20 cellular contexts compared by ENCODE assay signal in genomic region chr7:3464900-3465622, GRCh38.
DNase-seq lines count a peak whose midpoint lies in the region; ATAC-seq and TF ChIP-seq lines count a peak whose summit lies in the region.
"Had no signal": no experiment of that assay in that cellular context is flagged by ENCODE, and none has a peak within 500 bp of the region (broad histone marks: within the 10 kb centered on the region; RNA-seq: fewer than 3 reads in every experiment).

No MANE protein-coding gene starts in this region.

- H3K27me3 ChIP-seq in CD8-positive, alpha-beta T cell (ENCODE audit: insufficient read depth, low read length): no peaks in the 10 kb centered on the region
- H3K27me3 ChIP-seq in upper lobe of left lung: no peaks in the 10 kb centered on the region
- no peaks in the 10 kb centered on the region for H3K27me3 ChIP-seq in GM23338 (ENCODE audit: insufficient read depth)
- H3K27me3 ChIP-seq: BLaER1 treated with 17β-estradiol and CSF1 and Interleukin-3, amounts not matched to agents 10 nM and 100 nM; heart right ventricle had no signal

- H3K9me3 Mint-ChIP-seq in activated CD4-positive, alpha-beta T cell treated with anti-CD3 and anti-CD28 coated beads, Interleukin-2, amount 10 ng/mL, durations not matched to agents 24 days and 14 days: no peaks in the 10 kb centered on the region
- no peaks in the 10 kb centered on the region for H3K9me3 Mint-ChIP-seq in activated CD4-positive, alpha-beta T cell treated with anti-CD3 and anti-CD28 coated beads, Interleukin-2, amount 10 ng/mL, durations not matched to agents 7 days and 5 days
- H3K9me3 Mint-ChIP-seq in CD8-positive, alpha-beta T cell: no peaks in the 10 kb centered on the region
- H3K9me3 Mint-ChIP-seq in activated T-cell treated with anti-CD3 and anti-CD28 coated beads, Interleukin-2, amount 50 U/mL, for 4 hours: no peaks in the 10 kb centered on the region
- no peaks in the 10 kb centered on the region for H3K9me3 Mint-ChIP-seq in naive thymus-derived CD8-positive, alpha-beta T cell
- no peaks in the 10 kb centered on the region for H3K9me3 Mint-ChIP-seq in GM23338
- H3K9me3 Mint-ChIP-seq: endodermal cell, H9, immature natural killer cell had no signal

- H3K27ac Mint-ChIP-seq in activated CD4-positive, alpha-beta T cell treated with anti-CD3 and anti-CD28 coated beads, Interleukin-2, amount 10 ng/mL, durations not matched to agents 24 days and 14 days: no peak overlapping the region
- no peak overlapping the region for H3K27ac Mint-ChIP-seq in activated CD4-positive, alpha-beta T cell treated with anti-CD3 and anti-CD28 coated beads, Interleukin-2, amount 10 ng/mL, durations not matched to agents 7 days and 5 days
- H3K27ac Mint-ChIP-seq in CD8-positive, alpha-beta T cell: peak overlapping the region; percentile 5
- H3K27ac Mint-ChIP-seq in naive thymus-derived CD8-positive, alpha-beta T cell: peak overlapping the region in 9 of 10 donors; percentile 61 to 95 (median 91)
- H3K27ac Mint-ChIP-seq in GM23338: no peak overlapping the region
- H3K27ac Mint-ChIP-seq: endodermal cell, H9 had no signal

- no peak overlapping the region for H3K4me2 ChIP-seq in GM23338
- H3K4me2 ChIP-seq: BLaER1 treated with 17β-estradiol and CSF1 and Interleukin-3, amounts not matched to agents 10 nM and 100 nM had no signal

- no peak overlapping the region for H3K4me3 Mint-ChIP-seq in activated CD4-positive, alpha-beta T cell treated with anti-CD3 and anti-CD28 coated beads, Interleukin-2, amount 10 ng/mL, durations not matched to agents 24 days and 14 days
- no peak overlapping the region for H3K4me3 Mint-ChIP-seq in activated CD4-positive, alpha-beta T cell treated with anti-CD3 and anti-CD28 coated beads, Interleukin-2, amount 10 ng/mL, durations not matched to agents 7 days and 5 days
- H3K4me3 Mint-ChIP-seq in CD8-positive, alpha-beta T cell: no peak overlapping the region
- H3K4me3 Mint-ChIP-seq in activated T-cell treated with anti-CD3 and anti-CD28 coated beads, Interleukin-2, amount 50 U/mL, for 4 hours: no peak overlapping the region
- peak overlapping the region in 7 of 10 donors; percentile 9 to 64 (median 36) for H3K4me3 Mint-ChIP-seq in naive thymus-derived CD8-positive, alpha-beta T cell
- no peak overlapping the region for H3K4me3 Mint-ChIP-seq in GM23338
- H3K4me3 Mint-ChIP-seq: endodermal cell, H9 had no signal

- H3K9me3 ChIP-seq in CD8-positive, alpha-beta T cell (ENCODE audit: low read length): no peaks in the 10 kb centered on the region
- no peaks in the 10 kb centered on the region for H3K9me3 ChIP-seq in upper lobe of left lung
- H3K9me3 ChIP-seq: BLaER1 treated with 17β-estradiol and CSF1 and Interleukin-3, amounts not matched to agents 10 nM and 100 nM; heart right ventricle had no signal

- ATAC-seq in CD8-positive, alpha-beta T cell: peak; percentile 53
- peak; percentile 34 to 38 for ATAC-seq in activated T-cell treated with anti-CD3 and anti-CD28 coated beads, Interleukin-2, amount 50 U/mL, for 4 hours
- ATAC-seq in naive thymus-derived CD8-positive, alpha-beta T cell: peak; percentile 14 to 78
- no peak for ATAC-seq in HG02840 (IDR thresholded peaks at IDR 0.05; ENCODE audit: low FRiP score, unreplicated experiment)
- ATAC-seq in upper lobe of left lung (ENCODE audit: low FRiP score in 2 of 2): no peak
- no peak for ATAC-seq in GM23338
- ATAC-seq: heart right ventricle, left ventricle myocardium superior had no signal

- H2AFZ ChIP-seq in GM23338: no peak overlapping the region

- no peak overlapping the region for H3K4me3 ChIP-seq in CD8-positive, alpha-beta T cell (ENCODE audit: low read depth, low read length)
- H3K4me3 ChIP-seq in upper lobe of left lung (no peak overlapping the region), GM23338 (no peak overlapping the region)
- H3K4me3 ChIP-seq: BLaER1 treated with 17β-estradiol and CSF1 and Interleukin-3, amounts not matched to agents 10 nM and 100 nM; heart right ventricle had no signal

- no peaks in the 10 kb centered on the region for H3K79me2 ChIP-seq in GM23338 (replicated peaks; ENCODE audit: insufficient read depth)

- no peaks in the 10 kb centered on the region for H3F3A ChIP-seq in GM23338 (replicated peaks; ENCODE audit: low read depth)

- no peaks in the 10 kb centered on the region for H4K20me1 ChIP-seq in GM23338 (replicated peaks; ENCODE audit: insufficient read depth)
- H4K20me1 ChIP-seq: BLaER1 treated with 17β-estradiol and CSF1 and Interleukin-3, amounts not matched to agents 10 nM and 100 nM had no signal

- no peak for TF ChIP-seq POLR2A in upper lobe of left lung (IDR thresholded peaks at IDR 0.05)

- H3K27ac ChIP-seq in CD8-positive, alpha-beta T cell (ENCODE audit: low read depth, low read length): no peak overlapping the region
- H3K27ac ChIP-seq in upper lobe of left lung (no peak overlapping the region), GM23338 (ENCODE audit: low read depth) (no peak overlapping the region)
- H3K27ac ChIP-seq: BLaER1 treated with 17β-estradiol and CSF1 and Interleukin-3, amounts not matched to agents 10 nM and 100 nM; heart right ventricle had no signal

- H3K4me1 Mint-ChIP-seq in activated CD4-positive, alpha-beta T cell treated with anti-CD3 and anti-CD28 coated beads, Interleukin-2, amount 10 ng/mL, durations not matched to agents 24 days and 14 days: peaks cover 27% of the 10 kb centered on the region
- peaks cover 34% of the 10 kb centered on the region for H3K4me1 Mint-ChIP-seq in activated CD4-positive, alpha-beta T cell treated with anti-CD3 and anti-CD28 coated beads, Interleukin-2, amount 10 ng/mL, durations not matched to agents 7 days and 5 days
- peaks cover 42% of the 10 kb centered on the region for H3K4me1 Mint-ChIP-seq in CD8-positive, alpha-beta T cell (ENCODE audit: low read depth)
- peaks cover 33% of the 10 kb centered on the region for H3K4me1 Mint-ChIP-seq in activated T-cell treated with anti-CD3 and anti-CD28 coated beads, Interleukin-2, amount 50 U/mL, for 4 hours (ENCODE audit: low read depth)
- peaks cover 22 to 49% (median 41%) of the 10 kb centered on the region in 4 donors for H3K4me1 Mint-ChIP-seq in naive thymus-derived CD8-positive, alpha-beta T cell
- peaks cover 6% of the 10 kb centered on the region; the same call in 2 of the 3 replicates for H3K4me1 Mint-ChIP-seq in GM23338
- H3K4me1 Mint-ChIP-seq: immature natural killer cell had no signal

- 75 to 79% methylated on average over 9 of the region's 9 CpGs for WGBS in upper lobe of left lung, 2 donors

- POLR2A ChIA-PET in activated CD4-positive, alpha-beta T cell treated with anti-CD3 and anti-CD28 coated beads, Interleukin-2, amount 10 ng/mL, durations not matched to agents 7 days and 5 days (lab: Charles Lee): no interaction called here
- POLR2A ChIA-PET in CD8-positive, alpha-beta T cell (lab: Charles Lee): interaction anchor here (0.7 kb wide), 1 partner anchor 16 kb away, joined by 3 read pairs; no protein-coding TSS in a partner anchor
- POLR2A ChIA-PET in naive thymus-derived CD8-positive, alpha-beta T cell (lab: Charles Lee): no interaction called here

- H3K36me3 ChIP-seq in CD8-positive, alpha-beta T cell (ENCODE audit: insufficient read depth, low read length): no peaks in the 10 kb centered on the region
- H3K36me3 ChIP-seq in upper lobe of left lung (no peaks in the 10 kb centered on the region), GM23338 (ENCODE audit: insufficient read depth) (no peaks in the 10 kb centered on the region)
- H3K36me3 ChIP-seq: BLaER1 treated with 17β-estradiol and CSF1 and Interleukin-3, amounts not matched to agents 10 nM and 100 nM; heart right ventricle had no signal

- DNase-seq in activated CD4-positive, alpha-beta T cell treated with anti-CD3 and anti-CD28 coated beads, Interleukin-2, amount 10 ng/mL, durations not matched to agents 24 days and 14 days: peak; percentile 63
- DNase-seq in activated CD4-positive, alpha-beta T cell treated with anti-CD3 and anti-CD28 coated beads, Interleukin-2, amount 10 ng/mL, durations not matched to agents 7 days and 5 days: no peak
- peak in 4 of 7 experiments; percentile 8 to 75 (median 40) for DNase-seq in CD8-positive, alpha-beta T cell
- DNase-seq in activated T-cell treated with anti-CD3 and anti-CD28 coated beads, Interleukin-2, amount 50 U/mL, for 4 hours: no peak
- peak in 8 of 10 donors; percentile 29 to 83 (median 66) for DNase-seq in naive thymus-derived CD8-positive, alpha-beta T cell
- DNase-seq in upper lobe of left lung (no peak), GM23338 (ENCODE audit: low spot score) (no peak)
- DNase-seq: activated gamma-delta T cell, endodermal cell, GF-D8, H9, heart right ventricle, left ventricle myocardium superior, nucleus accumbens, OCI-M1, retina, SHP77 had no signal

- CTCF ChIA-PET in activated CD4-positive, alpha-beta T cell treated with anti-CD3 and anti-CD28 coated beads, Interleukin-2, amount 10 ng/mL, durations not matched to agents 7 days and 5 days (lab: Charles Lee): interaction anchor here (0.7 kb wide), 1 partner anchor 75 kb away, joined by 3 read pairs; no protein-coding TSS in a partner anchor
- CTCF ChIA-PET in CD8-positive, alpha-beta T cell (lab: Charles Lee): no interaction called here

- peaks cover 51% of the 10 kb centered on the region for H3K4me1 ChIP-seq in CD8-positive, alpha-beta T cell (ENCODE audit: insufficient read depth, low read length)
- H3K4me1 ChIP-seq in upper lobe of left lung (no peaks in the 10 kb centered on the region), GM23338 (ENCODE audit: insufficient read depth) (no peaks in the 10 kb centered on the region)
- H3K4me1 ChIP-seq: BLaER1 treated with 17β-estradiol and CSF1 and Interleukin-3, amounts not matched to agents 10 nM and 100 nM; heart right ventricle had no signal

- no peak for TF ChIP-seq EP300 in upper lobe of left lung (IDR thresholded peaks at IDR 0.05)

- intact Hi-C loops in activated CD4-positive, alpha-beta T cell treated with anti-CD3 and anti-CD28 coated beads, Interleukin-2, amount 10 ng/mL, durations not matched to agents 24 days and 14 days (cut with micrococcal nuclease): loop anchor here (5.0 to 10.0 kb wide), 2 partner anchors 60 to 163 kb away; partner anchors contain the start of gene SDK1
- intact Hi-C loops in CD8-positive, alpha-beta T cell (cut with DNase I, micrococcal nuclease): loop anchor here (5.0 to 10.0 kb wide), 2 partner anchors 163 to 600 kb away; partner anchors contain the start of gene SDK1 (in 2 of the 2)

- H3K27me3 Mint-ChIP-seq in activated CD4-positive, alpha-beta T cell treated with anti-CD3 and anti-CD28 coated beads, Interleukin-2, amount 10 ng/mL, durations not matched to agents 24 days and 14 days: no peaks in the 10 kb centered on the region
- H3K27me3 Mint-ChIP-seq in activated CD4-positive, alpha-beta T cell treated with anti-CD3 and anti-CD28 coated beads, Interleukin-2, amount 10 ng/mL, durations not matched to agents 7 days and 5 days: no peaks in the 10 kb centered on the region
- no peaks in the 10 kb centered on the region for H3K27me3 Mint-ChIP-seq in CD8-positive, alpha-beta T cell (ENCODE audit: low read depth)
- no peaks in the 10 kb centered on the region for H3K27me3 Mint-ChIP-seq in activated T-cell treated with anti-CD3 and anti-CD28 coated beads, Interleukin-2, amount 50 U/mL, for 4 hours (ENCODE audit: low read depth)
- peaks cover 0 to 2% (median 0%) of the 10 kb centered on the region in 5 donors for H3K27me3 Mint-ChIP-seq in naive thymus-derived CD8-positive, alpha-beta T cell
- H3K27me3 Mint-ChIP-seq in GM23338 (ENCODE audit: insufficient read depth, low read depth, poor library complexity): no peaks in the 10 kb centered on the region

- no peaks in the 10 kb centered on the region for H3K9me2 ChIP-seq in GM23338 (ENCODE audit: insufficient read depth)

- H3K36me3 Mint-ChIP-seq in activated CD4-positive, alpha-beta T cell treated with anti-CD3 and anti-CD28 coated beads, Interleukin-2, amount 10 ng/mL, durations not matched to agents 24 days and 14 days (ENCODE audit: low read depth): no peaks in the 10 kb centered on the region
- no peaks in the 10 kb centered on the region for H3K36me3 Mint-ChIP-seq in activated CD4-positive, alpha-beta T cell treated with anti-CD3 and anti-CD28 coated beads, Interleukin-2, amount 10 ng/mL, durations not matched to agents 7 days and 5 days (ENCODE audit: low read depth)
- H3K36me3 Mint-ChIP-seq in CD8-positive, alpha-beta T cell: no peaks in the 10 kb centered on the region
- no peaks in the 10 kb centered on the region for H3K36me3 Mint-ChIP-seq in activated T-cell treated with anti-CD3 and anti-CD28 coated beads, Interleukin-2, amount 50 U/mL, for 4 hours (ENCODE audit: insufficient read depth)
- H3K36me3 Mint-ChIP-seq in naive thymus-derived CD8-positive, alpha-beta T cell: no peaks in the 10 kb centered on the region
- H3K36me3 Mint-ChIP-seq in GM23338 (ENCODE audit: low read depth): no peaks in the 10 kb centered on the region
- H3K36me3 Mint-ChIP-seq: immature natural killer cell had no signal

- no peak for TF ChIP-seq CTCF in CD8-positive, alpha-beta T cell (IDR thresholded peaks at IDR 0.05)
- TF ChIP-seq CTCF in upper lobe of left lung (IDR thresholded peaks at IDR 0.05) (no peak), GM23338 (conservative IDR thresholded peaks at IDR 0.05; ENCODE audit: low read depth in 2 of 2) (no peak)

Comparison
In these comparisons a context has a peak if more than half of its experiments do, and no peak if none do; other contexts are left out.
1. DNase-seq: peak in activated CD4-positive, alpha-beta T cell treated with anti-CD3 and anti-CD28 coated beads, Interleukin-2, amount 10 ng/mL, durations not matched to agents 24 days and 14 days (single experiment), CD8-positive, alpha-beta T cell (4 of 7) and naive thymus-derived CD8-positive, alpha-beta T cell (8 of 10); none in activated CD4-positive, alpha-beta T cell treated with anti-CD3 and anti-CD28 coated beads, Interleukin-2, amount 10 ng/mL, durations not matched to agents 7 days and 5 days (single experiment), activated T-cell treated with anti-CD3 and anti-CD28 coated beads, Interleukin-2, amount 50 U/mL, for 4 hours (single experiment), upper lobe of left lung (0 of 2) and GM23338 (single experiment).
2. H3K27ac Mint-ChIP-seq: peak in CD8-positive, alpha-beta T cell (single experiment) and naive thymus-derived CD8-positive, alpha-beta T cell (9 of 10); none in activated CD4-positive, alpha-beta T cell treated with anti-CD3 and anti-CD28 coated beads, Interleukin-2, amount 10 ng/mL, durations not matched to agents 24 days and 14 days (single experiment), activated CD4-positive, alpha-beta T cell treated with anti-CD3 and anti-CD28 coated beads, Interleukin-2, amount 10 ng/mL, durations not matched to agents 7 days and 5 days (single experiment) and GM23338 (single experiment).
3. H3K4me3 Mint-ChIP-seq: peak in naive thymus-derived CD8-positive, alpha-beta T cell (7 of 10); none in activated CD4-positive, alpha-beta T cell treated with anti-CD3 and anti-CD28 coated beads, Interleukin-2, amount 10 ng/mL, durations not matched to agents 24 days and 14 days (single experiment), activated CD4-positive, alpha-beta T cell treated with anti-CD3 and anti-CD28 coated beads, Interleukin-2, amount 10 ng/mL, durations not matched to agents 7 days and 5 days (single experiment), CD8-positive, alpha-beta T cell (single experiment), activated T-cell treated with anti-CD3 and anti-CD28 coated beads, Interleukin-2, amount 50 U/mL, for 4 hours (single experiment) and GM23338 (single experiment).
4. ATAC-seq: peak in CD8-positive, alpha-beta T cell (single experiment), activated T-cell treated with anti-CD3 and anti-CD28 coated beads, Interleukin-2, amount 50 U/mL, for 4 hours (2 of 2) and naive thymus-derived CD8-positive, alpha-beta T cell (2 of 2); none in HG02840 (single experiment), upper lobe of left lung (0 of 2) and GM23338 (single experiment).